ENCODE assay signal across 9 cellular contexts in the genomic region with DNA sequence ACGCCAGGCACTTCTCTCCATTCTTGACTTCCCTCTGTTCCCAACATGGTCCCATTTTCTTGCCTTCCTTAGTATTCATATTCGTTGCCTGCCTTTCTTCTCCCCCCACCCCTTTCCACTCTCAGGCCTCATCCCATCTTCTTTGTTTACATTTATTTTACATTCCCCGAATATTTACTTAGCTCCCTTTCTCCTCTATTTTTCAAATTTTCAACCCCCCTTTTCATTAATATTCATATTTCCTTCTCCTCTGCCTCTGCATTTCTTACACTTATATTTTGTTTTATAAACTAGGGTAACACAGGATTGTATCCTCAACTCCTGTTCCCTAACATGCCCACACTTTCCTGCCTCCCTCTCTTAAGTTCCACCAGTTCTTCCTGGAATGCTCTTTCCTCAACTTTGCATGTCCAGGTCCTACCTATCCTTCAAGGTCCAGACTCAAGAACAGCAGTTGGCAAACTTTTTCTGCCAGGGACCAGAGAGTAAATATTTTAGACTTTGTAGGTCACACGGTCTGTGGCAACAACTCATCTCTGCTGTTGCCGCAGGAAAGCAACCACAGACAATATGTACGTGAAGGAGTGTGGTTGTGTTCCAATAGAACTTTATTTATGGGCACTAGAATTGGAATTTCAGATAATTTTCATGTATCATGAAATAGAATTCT. TPM values are rescaled to one million over a fixed set of nuclear protein-coding genes. Genes with fewer than 3 reads are reported as not detected.
A peak's percentile ranks its signal among the peaks of the same experiment; 100 is the strongest.
DNase-seq lines count a peak whose midpoint lies in the region; ATAC-seq lines count a peak whose summit lies in the region.
"Had no signal": no experiment of that assay in that cellular context is flagged by ENCODE, and none has a peak within 500 bp of the region (broad histone marks: within the 10 kb centered on the region; RNA-seq: fewer than 3 reads in every experiment).

No MANE protein-coding gene starts in this region.

- H3K27me3 ChIP-seq in iPS DF 6.9 (ENCODE audit: control insufficient read depth, insufficient read depth, low read length): peaks cover 49% of the 10 kb centered on the region

- peak overlapping the region; percentile 91 for H3K4me3 Mint-ChIP-seq in activated CD4-positive, alpha-beta memory T cell treated with anti-CD3 and anti-CD28 coated beads for 36 hours
- H3K4me3 Mint-ChIP-seq in stimulated activated naive CD8-positive, alpha-beta T cell treated with anti-CD3 and anti-CD28 coated beads, Interleukin-15, amount 100 ng/mL, for 72 hours: peak overlapping the region; percentile 84 to 88

- CTCF ChIA-PET in activated CD4-positive, alpha-beta memory T cell treated with anti-CD3 and anti-CD28 coated beads for 36 hours (lab: Charles Lee): interaction anchor here (1.0 to 1.6 kb wide), 4 partner anchors 16 to 55 kb away, joined by 3 to 7 read pairs (median 5); no protein-coding TSS in a partner anchor

- no peak overlapping the region for H3K27ac ChIP-seq in iPS DF 6.9 (ENCODE audit: low read length)

- H3K27ac Mint-ChIP-seq in activated CD4-positive, alpha-beta memory T cell treated with anti-CD3 and anti-CD28 coated beads for 36 hours: peak overlapping the region; percentile 94
- H3K27ac Mint-ChIP-seq in stimulated activated naive CD8-positive, alpha-beta T cell treated with anti-CD3 and anti-CD28 coated beads, Interleukin-15, amount 100 ng/mL, for 72 hours: peak overlapping the region; percentile 5 to 89

- H3K36me3 Mint-ChIP-seq in activated CD4-positive, alpha-beta memory T cell treated with anti-CD3 and anti-CD28 coated beads for 36 hours: peaks cover 12% of the 10 kb centered on the region

- ATAC-seq in stimulated activated naive CD8-positive, alpha-beta T cell treated with anti-CD3 and anti-CD28 coated beads, Interleukin-15, amount 100 ng/mL, for 72 hours: no peak

- intact Hi-C loops in activated CD4-positive, alpha-beta memory T cell treated with anti-CD3 and anti-CD28 coated beads for 36 hours (cut with micrococcal nuclease): no loop called here

- 100% methylated on average over 1 of the region's 6 CpGs for WGBS in iPS DF 6.9 (ENCODE audit: insufficient coverage, insufficient read length)

- H3K36me3 ChIP-seq in iPS DF 6.9 (ENCODE audit: control insufficient read depth, insufficient read depth, low read length): no peaks in the 10 kb centered on the region

- peaks cover 41% of the 10 kb centered on the region for H3K4me1 Mint-ChIP-seq in activated CD4-positive, alpha-beta memory T cell treated with anti-CD3 and anti-CD28 coated beads for 36 hours (ENCODE audit: low read depth)
- H3K4me1 Mint-ChIP-seq in stimulated activated naive CD8-positive, alpha-beta T cell treated with anti-CD3 and anti-CD28 coated beads, Interleukin-15, amount 100 ng/mL, for 72 hours: peaks cover 50% of the 10 kb centered on the region

- no peaks in the 10 kb centered on the region for H3K9me3 Mint-ChIP-seq in activated CD4-positive, alpha-beta memory T cell treated with anti-CD3 and anti-CD28 coated beads for 36 hours
- no peaks in the 10 kb centered on the region for H3K9me3 Mint-ChIP-seq in stimulated activated naive CD8-positive, alpha-beta T cell treated with anti-CD3 and anti-CD28 coated beads, Interleukin-15, amount 100 ng/mL, for 72 hours

- H3K4me3 ChIP-seq in iPS DF 6.9 (ENCODE audit: low read length): peak overlapping the region; percentile 36; the same call in 1 of the 2 replicates

- H3K27me3 Mint-ChIP-seq in activated CD4-positive, alpha-beta memory T cell treated with anti-CD3 and anti-CD28 coated beads for 36 hours: no peaks in the 10 kb centered on the region
- H3K27me3 Mint-ChIP-seq in stimulated activated naive CD8-positive, alpha-beta T cell treated with anti-CD3 and anti-CD28 coated beads, Interleukin-15, amount 100 ng/mL, for 72 hours: no peaks in the 10 kb centered on the region

- DNase-seq in NCI-H510A treated with DMSO at 0.1 percent for 48 hours (lab: John Stamatoyannopoulos, UW): peak; percentile 88
- DNase-seq in NCI-H510A (lab: John Stamatoyannopoulos, UW): no peak
- DNase-seq in activated CD4-positive, alpha-beta memory T cell treated with anti-CD3 and anti-CD28 coated beads for 36 hours: no peak
- no peak for DNase-seq in iPS DF 6.9 (ENCODE audit: low read depth, low spot score)
- DNase-seq in stimulated activated naive CD8-positive, alpha-beta T cell treated with anti-CD3 and anti-CD28 coated beads, Interleukin-15, amount 100 ng/mL, for 72 hours: no peak
- no peak for DNase-seq in stimulated activated CD4-positive, alpha-beta T cell treated with anti-CD3 and anti-CD28 coated beads, Interleukin-1b, Interleukin-23, amount 100 ng/mL, for 48 hours
- no peak for DNase-seq in iPS-NIHi7 (ENCODE audit: extremely low spot score)
- no peak for DNase-seq in amygdala (lab: John Stamatoyannopoulos, UW)

- no peaks in the 10 kb centered on the region for H3K4me1 ChIP-seq in iPS DF 6.9 (ENCODE audit: control insufficient read depth, insufficient read depth, low read length)

- H3K9me3 ChIP-seq in iPS DF 6.9 (ENCODE audit: control insufficient read depth, insufficient read depth, low read length): no peaks in the 10 kb centered on the region

- POLR2A ChIA-PET in activated CD4-positive, alpha-beta memory T cell treated with anti-CD3 and anti-CD28 coated beads for 36 hours (lab: Charles Lee): interaction anchor here (1.2 kb wide), 1 partner anchor 122 kb away, joined by 4 read pairs; the partner anchor contains the start of gene ZSCAN20

RNA-seq across cellular contexts. Expression of gene A3GALT2, which starts 29.8 kb away (rescaled TPM):
- total RNA-seq in activated CD4-positive, alpha-beta memory T cell treated with anti-CD3 and anti-CD28 coated beads for 36 hours: not detected
- total RNA-seq: NCI-H460 had no signal
